1 cellular context compared by ENCODE assay signal in the genomic region with DNA sequence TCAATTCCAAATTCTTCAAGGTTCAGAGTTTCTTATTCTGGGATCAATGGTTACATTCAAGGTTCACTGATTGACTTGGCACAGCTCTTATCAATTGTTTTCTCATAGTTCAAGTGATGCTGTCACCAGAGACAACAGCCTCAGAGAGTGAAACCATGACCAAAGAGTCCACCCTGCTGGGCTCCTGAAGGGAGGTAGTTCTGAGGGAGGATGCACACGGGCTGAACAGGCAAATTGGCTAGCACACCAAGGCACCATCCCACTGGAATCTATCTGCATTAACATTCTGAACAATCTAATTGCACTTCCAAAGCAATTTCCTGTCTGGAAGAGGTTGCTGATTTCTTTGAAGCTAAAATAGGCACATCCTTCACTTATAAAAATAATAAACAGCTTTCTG.
TF ChIP-seq lines count a peak whose summit lies in the region.

No MANE protein-coding gene starts in this region.

TF ChIP-seq in H1, 55 proteins besides CTCF, POLR2A, EP300 and RAD21:
- TF ChIP-seq TAF1 (IDR thresholded peaks at IDR 0.05; ENCODE audit: low read depth, low read length) (no peak), YY1 (IDR thresholded peaks at IDR 0.05; ENCODE audit: low read depth, low read length) (no peak), TCF12 (IDR thresholded peaks at IDR 0.05; ENCODE audit: low read depth, low read length) (no peak), POU5F1 (IDR thresholded peaks at IDR 0.05; ENCODE audit: low read depth, low read length) (no peak), CBX5 (IDR thresholded peaks at IDR 0.05; ENCODE audit: low read depth, low read length) (no peak)
